ENCODE assay signal across 9 cellular contexts in genomic region chr20:62739581-62740285, GRCh38. TPM values are rescaled to one million over a fixed set of nuclear protein-coding genes. Genes with fewer than 3 reads are reported as not detected.
DNase-seq lines count a peak whose midpoint lies in the region; ATAC-seq lines count a peak whose summit lies in the region.
"Had no signal": no experiment of that assay in that cellular context is flagged by ENCODE, and none has a peak within 500 bp of the region (broad histone marks: within the 10 kb centered on the region; RNA-seq: fewer than 3 reads in every experiment).

No MANE protein-coding gene starts in this region.

- H3K27ac Mint-ChIP-seq in effector memory CD8-positive, alpha-beta T cell, result peak overlapping the region; percentile 92 to 93

- H3K27me3 Mint-ChIP-seq in effector memory CD8-positive, alpha-beta T cell, result no peaks in the 10 kb centered on the region

- peak overlapping the region in 18 of 21 experiments; percentile 2 to 98 (median 80) for H3K27ac ChIP-seq in skin epidermis

- no peaks in the 10 kb centered on the region for H3K27me3 ChIP-seq in H7 (ENCODE audit: control insufficient read depth, insufficient read depth, low read length)

- peaks cover 6% of the 10 kb centered on the region for H3K36me3 Mint-ChIP-seq in effector memory CD8-positive, alpha-beta T cell (ENCODE audit: insufficient read depth)

- peak overlapping the region in 5 of 7 experiments; percentile 8 to 17 (median 15) for H3K4me3 ChIP-seq in skin epidermis
- H3K4me3 ChIP-seq in H7 (ENCODE audit: insufficient read depth, low read depth, low read length), result no peak overlapping the region

- DNase-seq in T-helper 9 cell, result peak; percentile 25
- peak; percentile 20 to 37 (median 33) for DNase-seq in effector memory CD8-positive, alpha-beta T cell
- DNase-seq in NCI-H1417 (lab: John Stamatoyannopoulos, UW), result no peak
- no peak for DNase-seq in H7

- ATAC-seq in GM19043 (IDR thresholded peaks at IDR 0.05; ENCODE audit: low read depth, unreplicated experiment), result peak; percentile 30
- ATAC-seq in HG03432 (IDR thresholded peaks at IDR 0.05; ENCODE audit: unreplicated experiment), result peak; percentile 10
- peak; percentile 25 for ATAC-seq in effector memory CD8-positive, alpha-beta T cell (replicated peaks)
- ATAC-seq in GM18861 (IDR thresholded peaks at IDR 0.05; ENCODE audit: unreplicated experiment), result no peak

- H3K9me3 Mint-ChIP-seq in effector memory CD8-positive, alpha-beta T cell, result no peaks in the 10 kb centered on the region

- no peaks in the 10 kb centered on the region for H3K36me3 ChIP-seq in H7 (replicated peaks; ENCODE audit: control insufficient read depth, insufficient read depth, low read length)

- peaks cover 22 to 23% of the 10 kb centered on the region in 2 donors for H3K4me1 Mint-ChIP-seq in effector memory CD8-positive, alpha-beta T cell (ENCODE audit: low read depth in 2 of 2)

- peak overlapping the region; percentile 90 to 94 for H3K4me3 Mint-ChIP-seq in effector memory CD8-positive, alpha-beta T cell

RNA-seq across cellular contexts. Expression of gene NTSR1, which starts 31.1 kb away (rescaled TPM):
- total RNA-seq in H7 (2014; rRNA removed; shearing (Covaris generic)), result 0.30 and 1.1 TPM in 2 replicates
- total RNA-seq: renal cortical epithelial cell had no signal

RNA-seq across cellular contexts. Expression of gene MRGBP, which starts 56.5 kb away (rescaled TPM):
- 28.3 and 28.5 TPM in 2 replicates for total RNA-seq in H7 (2014; rRNA removed; shearing (Covaris generic))

Comparison
In these comparisons a context has a peak if more than half of its experiments do, and no peak if none do; other contexts are left out.
1. DNase-seq: peak in T-helper 9 cell (single experiment) and effector memory CD8-positive, alpha-beta T cell (3 of 3); none in NCI-H1417 (0 of 3) and H7 (single experiment).